ENCODE assay signal across 24 cellular contexts in the genomic region with DNA sequence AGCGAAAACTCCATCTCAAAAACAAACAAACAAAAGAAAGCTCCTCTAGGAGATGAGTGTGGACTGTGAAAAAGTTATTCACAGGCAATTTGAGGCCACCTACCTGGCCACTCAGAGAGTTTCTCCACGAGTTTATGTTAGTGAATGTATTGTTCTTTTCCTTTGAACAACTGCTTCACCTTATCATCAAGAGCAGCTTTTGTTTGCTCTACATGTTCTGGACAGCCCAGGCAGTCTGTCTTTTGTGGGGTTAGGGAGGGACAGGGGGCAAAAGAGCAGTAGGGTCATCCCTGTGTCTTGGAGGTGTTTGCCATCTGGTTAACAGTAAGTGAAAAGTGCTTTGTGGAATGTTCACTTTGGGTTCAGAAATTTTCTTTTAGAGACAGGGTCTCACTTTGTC. TPM values are rescaled to one million over a fixed set of nuclear protein-coding genes. Genes with fewer than 3 reads are reported as not detected.
A peak's percentile ranks its signal among the peaks of the same experiment; 100 is the strongest.
DNase-seq lines count a peak whose midpoint lies in the region; ATAC-seq, FAIRE-seq and TF ChIP-seq lines count a peak whose summit lies in the region.
"Had no signal": no experiment of that assay in that cellular context is flagged by ENCODE, and none has a peak within 500 bp of the region (broad histone marks: within the 10 kb centered on the region; RNA-seq: fewer than 3 reads in every experiment).

No MANE protein-coding gene starts in this region.

- POLR2A ChIA-PET in CD8-positive, alpha-beta T cell (lab: Charles Lee): interaction anchor here (0.6 to 1.9 kb wide), 3 partner anchors 16 to 28 kb away, joined by 3 to 7 read pairs (median 3); partner anchors contain the start of genes AURKA and CSTF1
- POLR2A ChIA-PET in naive thymus-derived CD8-positive, alpha-beta T cell (lab: Charles Lee): interaction anchor here (0.6 to 4.0 kb wide), 5 partner anchors 8 to 38 kb away, joined by 7 to 34 read pairs (median 16); partner anchors contain the start of genes AURKA, CASS4 and CSTF1

- CTCF ChIA-PET in activated naive CD4-positive, alpha-beta T cell treated with anti-CD3 and anti-CD28 coated beads, Interleukin-2, amount 10 ng/mL, durations not matched to agents 7 days and 5 days (lab: Charles Lee): no interaction called here
- CTCF ChIA-PET in CD8-positive, alpha-beta T cell (lab: Charles Lee): interaction anchor here (1.5 kb wide), 1 partner anchor 17 kb away, joined by 3 read pairs; no protein-coding TSS in a partner anchor

- no peaks in the 10 kb centered on the region for H3K36me3 ChIP-seq in CD8-positive, alpha-beta T cell (ENCODE audit: insufficient read depth, low read length)
- no peaks in the 10 kb centered on the region for H3K36me3 ChIP-seq in small intestine (ENCODE audit: control insufficient read depth in 2 of 2, insufficient read depth in 2 of 2, low read length in 2 of 2)
- H3K36me3 ChIP-seq: suprapubic skin, WERI-Rb-1 had no signal

- peaks cover 79% of the 10 kb centered on the region for H3K4me1 ChIP-seq in CD8-positive, alpha-beta T cell (ENCODE audit: insufficient read depth, low read length)
- no peaks in the 10 kb centered on the region for H3K4me1 ChIP-seq in small intestine (ENCODE audit: control insufficient read depth in 2 of 2, insufficient read depth in 1 of 2, low read depth in 1 of 2, low read length in 1 of 2)

- no peak for DNase-seq in activated naive CD4-positive, alpha-beta T cell treated with anti-CD3 and anti-CD28 coated beads, Interleukin-2, amount 10 ng/mL, durations not matched to agents 7 days and 5 days
- DNase-seq in activated naive CD4-positive, alpha-beta T cell (lab: John Stamatoyannopoulos, UW): no peak
- peak in 1 of 7 experiments; percentile 44 for DNase-seq in CD8-positive, alpha-beta T cell
- no peak for DNase-seq in naive thymus-derived CD8-positive, alpha-beta T cell
- no peak for DNase-seq in NCI-H2196 treated with DMSO at 0.1 percent for 48 hours (lab: John Stamatoyannopoulos, UW; ENCODE audit: unreplicated experiment)
- no peak for DNase-seq in DMS53 (lab: John Stamatoyannopoulos, UW)
- DNase-seq in small intestine: no peak
- DNase-seq: activated CD4-positive, alpha-beta T cell treated with anti-CD3 and anti-CD28 coated beads, Interleukin-2, amount 50 U/mL, for 4 hours; effector CD4-positive, alpha-beta T cell; erythroblast; foreskin fibroblast; MM.1S; natural killer cell; NCI-H1436 treated with DMSO at 0.1 percent for 48 hours; NCI-H2107; OCI-M1; stimulated activated CD4-positive, alpha-beta T cell treated with anti-CD3 and anti-CD28 coated beads, Interleukin-2, amount 100 ng/mL, for 24 hours; WERI-Rb-1 had no signal

- no peaks in the 10 kb centered on the region for H3K9me3 ChIP-seq in CD8-positive, alpha-beta T cell (ENCODE audit: low read length)
- no peaks in the 10 kb centered on the region for H3K9me3 ChIP-seq in small intestine (ENCODE audit: control insufficient read depth, low read depth)
- H3K9me3 ChIP-seq: BLaER1, suprapubic skin had no signal

- H3K27me3 Mint-ChIP-seq in activated naive CD4-positive, alpha-beta T cell treated with anti-CD3 and anti-CD28 coated beads, Interleukin-2, amount 10 ng/mL, durations not matched to agents 7 days and 5 days: no peaks in the 10 kb centered on the region
- no peaks in the 10 kb centered on the region for H3K27me3 Mint-ChIP-seq in CD8-positive, alpha-beta T cell (ENCODE audit: low read depth)
- H3K27me3 Mint-ChIP-seq in activated naive CD8-positive, alpha-beta T cell: no peaks in the 10 kb centered on the region
- H3K27me3 Mint-ChIP-seq in naive thymus-derived CD8-positive, alpha-beta T cell: no peaks in the 10 kb centered on the region

- peaks cover 69% of the 10 kb centered on the region for H3K4me1 Mint-ChIP-seq in activated naive CD4-positive, alpha-beta T cell treated with anti-CD3 and anti-CD28 coated beads, Interleukin-2, amount 10 ng/mL, durations not matched to agents 7 days and 5 days
- H3K4me1 Mint-ChIP-seq in CD8-positive, alpha-beta T cell (ENCODE audit: low read depth): peaks cover 72% of the 10 kb centered on the region
- peaks cover 79% of the 10 kb centered on the region for H3K4me1 Mint-ChIP-seq in activated naive CD8-positive, alpha-beta T cell (ENCODE audit: low read depth)
- peaks cover 44 to 86% (median 74%) of the 10 kb centered on the region in 4 donors for H3K4me1 Mint-ChIP-seq in naive thymus-derived CD8-positive, alpha-beta T cell

- no peaks in the 10 kb centered on the region for H3K9me3 Mint-ChIP-seq in activated naive CD4-positive, alpha-beta T cell treated with anti-CD3 and anti-CD28 coated beads, Interleukin-2, amount 10 ng/mL, durations not matched to agents 7 days and 5 days
- no peaks in the 10 kb centered on the region for H3K9me3 Mint-ChIP-seq in CD8-positive, alpha-beta T cell
- H3K9me3 Mint-ChIP-seq in activated naive CD8-positive, alpha-beta T cell (ENCODE audit: low read depth): no peaks in the 10 kb centered on the region
- H3K9me3 Mint-ChIP-seq in naive thymus-derived CD8-positive, alpha-beta T cell: no peaks in the 10 kb centered on the region
- H3K9me3 Mint-ChIP-seq: mesothelial cell of epicardium, natural killer cell had no signal

- FAIRE-seq in small intestine (lab: Jason Lieb, UNC): no peak
- FAIRE-seq: GM19239 had no signal

- WGBS in small intestine, 3 donors: 73 to 83% (median 79%) methylated on average over 2 of the region's 2 CpGs

- intact Hi-C loops in CD8-positive, alpha-beta T cell (cut with DNase I, micrococcal nuclease): no loop called here

- peaks cover 34% of the 10 kb centered on the region for H3K36me3 Mint-ChIP-seq in activated naive CD4-positive, alpha-beta T cell treated with anti-CD3 and anti-CD28 coated beads, Interleukin-2, amount 10 ng/mL, durations not matched to agents 7 days and 5 days
- peaks cover 2% of the 10 kb centered on the region for H3K36me3 Mint-ChIP-seq in CD8-positive, alpha-beta T cell
- H3K36me3 Mint-ChIP-seq in activated naive CD8-positive, alpha-beta T cell: peaks cover 8% of the 10 kb centered on the region
- peaks cover 0 to 10% (median 0%) of the 10 kb centered on the region in 3 donors for H3K36me3 Mint-ChIP-seq in naive thymus-derived CD8-positive, alpha-beta T cell
- H3K36me3 Mint-ChIP-seq: natural killer cell had no signal

- H3K27me3 ChIP-seq in CD8-positive, alpha-beta T cell (ENCODE audit: insufficient read depth, low read length): no peaks in the 10 kb centered on the region
- no peaks in the 10 kb centered on the region for H3K27me3 ChIP-seq in small intestine (ENCODE audit: control insufficient read depth in 2 of 2, insufficient read depth in 2 of 2, low read length in 2 of 2)
- H3K27me3 ChIP-seq: BLaER1, suprapubic skin had no signal

- H3K4me3 Mint-ChIP-seq in activated naive CD4-positive, alpha-beta T cell treated with anti-CD3 and anti-CD28 coated beads, Interleukin-2, amount 10 ng/mL, durations not matched to agents 7 days and 5 days: no peak overlapping the region
- H3K4me3 Mint-ChIP-seq in CD8-positive, alpha-beta T cell: no peak overlapping the region
- peak overlapping the region; percentile 7 for H3K4me3 Mint-ChIP-seq in activated naive CD8-positive, alpha-beta T cell
- peak overlapping the region in 1 of 10 donors; percentile 14 for H3K4me3 Mint-ChIP-seq in naive thymus-derived CD8-positive, alpha-beta T cell
- H3K4me3 Mint-ChIP-seq: mesothelial cell of epicardium, natural killer cell had no signal

- H3K4me3 ChIP-seq in CD8-positive, alpha-beta T cell (ENCODE audit: low read depth, low read length): no peak overlapping the region
- H3K4me3 ChIP-seq in small intestine (ENCODE audit: low read depth in 1 of 2, low read length in 2 of 2): no peak overlapping the region
- H3K4me3 ChIP-seq: BLaER1, skin epidermis, suprapubic skin had no signal

- peak overlapping the region; percentile 53 for H3K27ac ChIP-seq in CD8-positive, alpha-beta T cell (ENCODE audit: low read depth, low read length)
- peak overlapping the region in 1 of 2 donors; percentile 57 for H3K27ac ChIP-seq in small intestine (ENCODE audit: low read depth in 1 of 2, low read length in 1 of 2)
- H3K27ac ChIP-seq: BLaER1, WERI-Rb-1 had no signal

- no peak for TF ChIP-seq CTCF in CD8-positive, alpha-beta T cell (IDR thresholded peaks at IDR 0.05)

- H3K27ac Mint-ChIP-seq in activated naive CD4-positive, alpha-beta T cell treated with anti-CD3 and anti-CD28 coated beads, Interleukin-2, amount 10 ng/mL, durations not matched to agents 7 days and 5 days: peak overlapping the region; percentile 28
- peak overlapping the region; percentile 95 for H3K27ac Mint-ChIP-seq in CD8-positive, alpha-beta T cell
- H3K27ac Mint-ChIP-seq in activated naive CD8-positive, alpha-beta T cell: peak overlapping the region; percentile 90
- H3K27ac Mint-ChIP-seq in naive thymus-derived CD8-positive, alpha-beta T cell: peak overlapping the region; percentile 94 to 99 (median 98)
- H3K27ac Mint-ChIP-seq: mesothelial cell of epicardium had no signal

- ATAC-seq in CD8-positive, alpha-beta T cell: no peak
- ATAC-seq in naive thymus-derived CD8-positive, alpha-beta T cell: no peak
- ATAC-seq: natural killer cell had no signal

RNA-seq across cellular contexts. Expression of gene CASS4, which starts 8.0 kb away (rescaled TPM):
- total RNA-seq in CD8-positive, alpha-beta T cell: 10 to 100 TPM; 23.5 to 26.0 TPM
- total RNA-seq in naive thymus-derived CD8-positive, alpha-beta T cell: 10 to 100 TPM; 11.6 to 12.9 TPM
- 10 to 100 TPM in 1 of 3 donors, 1 to 10 TPM in 2; 5.5 to 11.2 (median 7.1) TPM for polyA plus RNA-seq in naive thymus-derived CD8-positive, alpha-beta T cell
- 1 to 10 TPM in 1 of 3 donors, under 1 TPM in 1, not detected in 1; 0.70 to 1.1 TPM for polyA plus RNA-seq in small intestine

RNA-seq across cellular contexts. Expression of gene CSTF1, which starts 27.6 kb away (rescaled TPM):
- 10 to 100 TPM; 20.7 to 26.0 TPM for total RNA-seq in CD8-positive, alpha-beta T cell
- 10 to 100 TPM; 43.7 to 52.8 TPM for total RNA-seq in naive thymus-derived CD8-positive, alpha-beta T cell
- 10 to 100 TPM; 27.2 to 33.3 (median 27.7) TPM for polyA plus RNA-seq in naive thymus-derived CD8-positive, alpha-beta T cell
- 10 to 100 TPM in 1 of 3 donors, 1 to 10 TPM in 2; 9.2 to 13.1 (median 9.5) TPM for polyA plus RNA-seq in small intestine

RNA-seq across cellular contexts. Expression of gene AURKA, which starts 28.0 kb away (rescaled TPM):
- under 1 TPM; 0.22 to 0.81 TPM for total RNA-seq in CD8-positive, alpha-beta T cell
- 1 to 10 TPM in 1 of 2 experiments, under 1 TPM in 1; 0.85 to 1.3 TPM for total RNA-seq in naive thymus-derived CD8-positive, alpha-beta T cell
- under 1 TPM; 0.19 to 0.50 (median 0.44) TPM for polyA plus RNA-seq in naive thymus-derived CD8-positive, alpha-beta T cell
- polyA plus RNA-seq in small intestine: 10 to 100 TPM in 2 of 3 donors, 1 to 10 TPM in 1; 4.3 to 26.6 (median 12.7) TPM

RNA-seq across cellular contexts. Expression of gene RTF2, which starts 48.4 kb away (rescaled TPM):
- total RNA-seq in CD8-positive, alpha-beta T cell: 10 to 100 TPM; 56.5 to 57.6 TPM
- total RNA-seq in naive thymus-derived CD8-positive, alpha-beta T cell: 10 to 100 TPM; 65.1 to 69.0 TPM
- polyA plus RNA-seq in naive thymus-derived CD8-positive, alpha-beta T cell: 100 to 1,000 TPM; 121 to 147 (median 138) TPM
- polyA plus RNA-seq in small intestine: 10 to 100 TPM; 70.2 to 83.5 (median 74.3) TPM

Comparison
In these comparisons a context has a peak if more than half of its experiments do, and no peak if none do; other contexts are left out.
1. H3K27ac Mint-ChIP-seq: peak in every context shown above with its lines; median percentile 98 in naive thymus-derived CD8-positive, alpha-beta T cell; 95 in CD8-positive, alpha-beta T cell; 90 in activated naive CD8-positive, alpha-beta T cell; 28 in activated naive CD4-positive, alpha-beta T cell treated with anti-CD3 and anti-CD28 coated beads, Interleukin-2, amount 10 ng/mL, durations not matched to agents 7 days and 5 days.